ENCODE assay signal across 8 cellular contexts in the genomic region with DNA sequence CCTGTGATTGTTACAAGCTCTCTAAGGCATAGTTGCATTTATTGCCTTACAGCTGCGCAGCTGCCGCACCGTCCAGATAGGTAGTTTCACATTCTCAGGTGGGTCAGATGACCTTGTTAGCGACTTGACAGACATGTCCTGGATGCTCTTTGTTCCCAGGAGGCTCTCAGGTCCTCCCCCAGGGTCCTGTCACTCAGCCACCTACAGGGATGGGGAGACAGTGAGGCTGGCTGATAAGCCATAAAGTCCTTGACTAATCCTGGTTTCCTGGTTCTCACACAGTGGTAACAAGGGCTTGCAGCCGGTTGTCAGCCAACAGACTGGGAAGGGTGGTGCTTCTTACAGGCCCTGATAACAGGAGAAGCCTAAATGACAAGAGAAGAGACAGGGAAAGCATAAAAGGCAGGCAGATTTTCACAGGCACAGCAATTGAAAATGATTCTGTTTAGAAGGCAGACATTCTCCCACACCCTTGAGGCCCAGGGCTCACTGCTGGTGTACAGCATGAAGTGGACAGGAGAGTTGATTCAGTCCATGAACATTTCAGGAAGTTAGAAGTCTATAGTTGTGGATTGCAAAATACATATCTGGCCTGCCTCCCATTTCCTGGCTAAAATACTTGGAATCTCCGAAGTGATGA. TPM values are rescaled to one million over a fixed set of nuclear protein-coding genes. Genes with fewer than 3 reads are reported as not detected.
DNase-seq lines count a peak whose midpoint lies in the region; ATAC-seq and TF ChIP-seq lines count a peak whose summit lies in the region.

No MANE protein-coding gene starts in this region.

- peak overlapping the region; percentile 13 to 70 (median 64); a peak in 4 of 7 replicates for H3K27ac Mint-ChIP-seq in H9
- H3K27ac Mint-ChIP-seq in T-cell = peak overlapping the region; percentile 91

- TF ChIP-seq CTCF in H9 (conservative IDR thresholded peaks at IDR 0.05) (no peak), fibroblast of villous mesenchyme (IDR thresholded peaks at IDR 0.05; ENCODE audit: insufficient read depth, low read depth, low read length) (no peak), sigmoid colon (IDR thresholded peaks at IDR 0.05) (no peak), prostate gland (IDR thresholded peaks at IDR 0.05) (no peak)

- no peak overlapping the region for H4K5ac ChIP-seq in H9 (ENCODE audit: insufficient read length, low read depth, low read length)

- H2BK120ac ChIP-seq in H9 (ENCODE audit: low read depth, low read length, poor library complexity, severe bottlenecking) = no peak overlapping the region

- TF ChIP-seq POLR2A in sigmoid colon (IDR thresholded peaks at IDR 0.05) (no peak), prostate gland (IDR thresholded peaks at IDR 0.05) (no peak)

- DNase-seq in H9 (no peak), T-cell (no peak), fibroblast of villous mesenchyme (ENCODE audit: low read depth) (peak; percentile 83), sigmoid colon (no peak), prostate gland (ENCODE audit: low spot score) (no peak), KG1 (lab: John Stamatoyannopoulos, UW) (no peak)

- H3K4me1 Mint-ChIP-seq in H9 (peaks cover 44 to 54% of the 10 kb centered on the region in 2 experiments), T-cell (peaks cover 72 to 80% (median 77%) of the 10 kb centered on the region in 3 donors)

- H3K23ac ChIP-seq in H9 (ENCODE audit: insufficient read length, low read depth, low read length) = no peak overlapping the region

- H4K20me1 ChIP-seq in H9 (ENCODE audit: control insufficient read depth, insufficient read depth, insufficient read length) = peaks cover 3% of the 10 kb centered on the region

- H3K4me2 ChIP-seq in H9 (ENCODE audit: insufficient read depth, insufficient read length, low read length) = no peak overlapping the region

- H3K9me3 Mint-ChIP-seq in H9 = 0 out of 5 replicates have a peak, but pooled peaks cover 0 to 3% of the 10 kb centered on the region in 2 experiments
- no peaks in the 10 kb centered on the region for H3K9me3 Mint-ChIP-seq in T-cell

- H2BK15ac ChIP-seq in H9 (ENCODE audit: low read depth, low read length) = no peak overlapping the region

- POLR2A ChIA-PET in T-cell (lab: Charles Lee) = interaction anchor here in 1 of 2 donors (0.9 kb wide), 1 partner anchor 12 kb away, joined by 3 read pairs; no protein-coding TSS in a partner anchor

- no peak overlapping the region for H2AK5ac ChIP-seq in H9 (ENCODE audit: insufficient read length, low read length)

- H3K14ac ChIP-seq in H9 (ENCODE audit: insufficient read depth, low read length) = no peak overlapping the region

- H3K18ac ChIP-seq in H9 (ENCODE audit: insufficient read length, low read depth, low read length) = no peak overlapping the region

- WGBS in H9 (ENCODE audit: extremely low coverage, insufficient read length, low lambda C conversion rate) = no CpG with 5 or more reads among the region's 6 CpGs
- 13 to 46% methylated on average over 6 of the region's 6 CpGs for WGBS in sigmoid colon, 2 donors
- 39% methylated on average over 6 of the region's 6 CpGs for WGBS in prostate gland

- H3K36me3 Mint-ChIP-seq in H9 (ENCODE audit: insufficient read depth in 1 of 3, low read depth in 3 of 3) (peaks cover 13 to 23% (median 22%) of the 10 kb centered on the region in 3 experiments), T-cell (peaks cover 21% of the 10 kb centered on the region)

- no peaks in the 10 kb centered on the region for H3K27me3 ChIP-seq in H9 (ENCODE audit: insufficient read depth, low read length)
- no peaks in the 10 kb centered on the region for H3K27me3 ChIP-seq in sigmoid colon
- H3K27me3 ChIP-seq in prostate gland (replicated peaks; ENCODE audit: insufficient read depth) = no peaks in the 10 kb centered on the region

- intact Hi-C loops in sigmoid colon (cut with DNase I) = loop anchor here (10.0 kb wide), 1 partner anchor 541 kb away; no protein-coding TSS in a partner anchor
- intact Hi-C loops in prostate gland (cut with DNase I) = loop anchor here (10.0 kb wide), 1 partner anchor 321 kb away; no protein-coding TSS in a partner anchor

- H3K4me3 ChIP-seq in fibroblast of villous mesenchyme (ENCODE audit: low read depth, low read length) (peak overlapping the region; percentile 99), sigmoid colon (peak overlapping the region in 2 of 4 donors; percentile 87 to 92), prostate gland (peak overlapping the region in 1 of 2 donors; percentile 100)

- no peak overlapping the region for H3K4ac ChIP-seq in H9 (ENCODE audit: low read depth, low read length)

- no peak overlapping the region for H4K8ac ChIP-seq in H9 (replicated peaks; ENCODE audit: insufficient read length, low read depth, low read length)

- ATAC-seq in T-cell (replicated peaks in 1 of 4) = no peak
- ATAC-seq in GM18520 (IDR thresholded peaks at IDR 0.05; ENCODE audit: unreplicated experiment) = no peak
- no peak for ATAC-seq in GM21528 (IDR thresholded peaks at IDR 0.05; ENCODE audit: low FRiP score, unreplicated experiment)

- no peak for TF ChIP-seq EP300 in sigmoid colon (IDR thresholded peaks at IDR 0.05)

- peaks cover 71% of the 10 kb centered on the region for H3K79me2 ChIP-seq in H9 (ENCODE audit: insufficient read depth, low read length)

- no peaks in the 10 kb centered on the region for H3K9me3 ChIP-seq in H9 (ENCODE audit: control insufficient read depth, low read depth, low read length)
- H3K9me3 ChIP-seq in sigmoid colon = no peaks in the 10 kb centered on the region
- no peaks in the 10 kb centered on the region for H3K9me3 ChIP-seq in prostate gland

- H3K4me1 ChIP-seq in H9 (ENCODE audit: insufficient read depth, low read length) = peaks cover 6% of the 10 kb centered on the region
- peaks cover 3 to 84% (median 79%) of the 10 kb centered on the region in 4 donors for H3K4me1 ChIP-seq in sigmoid colon
- peaks cover 62% of the 10 kb centered on the region for H3K4me1 ChIP-seq in prostate gland (replicated peaks)

- peak overlapping the region; percentile 97 to 99; a peak in 4 of 5 replicates for H3K4me3 Mint-ChIP-seq in H9
- peak overlapping the region; percentile 93 to 94 (median 94) for H3K4me3 Mint-ChIP-seq in T-cell

- no peak overlapping the region for H3K27ac ChIP-seq in H9 (ENCODE audit: insufficient read length, low read depth, low read length)
- peak overlapping the region; percentile 94 to 99 (median 98) for H3K27ac ChIP-seq in sigmoid colon
- H3K27ac ChIP-seq in prostate gland = no peak overlapping the region

- H3K56ac ChIP-seq in H9 (ENCODE audit: insufficient read length, low read depth, low read length) = no peak overlapping the region

- H3K79me1 ChIP-seq in H9 (ENCODE audit: insufficient read depth, low read depth, low read length, poor library complexity, severe bottlenecking) = peaks cover 17% of the 10 kb centered on the region

- H4K91ac ChIP-seq in H9 (ENCODE audit: insufficient read length, low read depth, low read length) = no peak overlapping the region

- CTCF ChIA-PET in T-cell (lab: Charles Lee) = no interaction called here

- no peak overlapping the region for H2BK5ac ChIP-seq in H9 (ENCODE audit: insufficient read length, low read length)

- H3K36me3 ChIP-seq in sigmoid colon (no peaks in the 10 kb centered on the region), prostate gland (no peaks in the 10 kb centered on the region)

- H2BK20ac ChIP-seq in H9 (ENCODE audit: low read depth, low read length, poor library complexity, severe bottlenecking) = no peak overlapping the region

- no peak overlapping the region for H3T11ph ChIP-seq in H9 (ENCODE audit: low read length)

- H2BK12ac ChIP-seq in H9 (ENCODE audit: insufficient read length, low read depth, low read length) = no peak overlapping the region

- no peak overlapping the region for H2AFZ ChIP-seq in H9 (ENCODE audit: low read length)

- peaks cover 10% of the 10 kb centered on the region for H3K23me2 ChIP-seq in H9 (ENCODE audit: insufficient read length, low read depth, low read length, poor library complexity, severe bottlenecking)

- H3K27me3 Mint-ChIP-seq in H9 (ENCODE audit: low read depth) (peaks cover 6% of the 10 kb centered on the region), T-cell (no peaks in the 10 kb centered on the region)

- H3K9ac ChIP-seq in H9 (ENCODE audit: extremely low read depth, insufficient read length, low read length) = no peak overlapping the region

RNA-seq across cellular contexts. Expression of a gene that starts 2.9 kb away (rescaled TPM):
- 258 and 279 TPM in 2 replicates for total RNA-seq in H9 (2021)
- total RNA-seq in T-cell = 100 to 1,000 TPM; 232 to 309 (median 258) TPM
- 262 and 339 TPM in 2 replicates for total RNA-seq in fibroblast of villous mesenchyme
- total RNA-seq in sigmoid colon = 100 to 1,000 TPM; 212 to 250 (median 225) TPM
- polyA plus RNA-seq in sigmoid colon = 100 to 1,000 TPM; 345 to 482 (median 479) TPM
- total RNA-seq in prostate gland = 100 to 1,000 TPM; 478 to 512 TPM

RNA-seq across cellular contexts. Expression of a gene that starts 17.7 kb away (rescaled TPM):
- 31.0 and 31.3 TPM in 2 replicates for total RNA-seq in H9 (2021)
- 10 to 100 TPM; 19.7 to 34.0 (median 32.3) TPM for total RNA-seq in T-cell
- total RNA-seq in fibroblast of villous mesenchyme = 5.6 and 5.8 TPM in 2 replicates
- total RNA-seq in sigmoid colon = 10 to 100 TPM in 3 of 4 donors, 1 to 10 TPM in 1; 7.8 to 18.1 (median 13.0) TPM
- 10 to 100 TPM in 1 of 3 donors, 1 to 10 TPM in 2; 8.8 to 17.9 (median 9.0) TPM for polyA plus RNA-seq in sigmoid colon
- total RNA-seq in prostate gland = 10 to 100 TPM; 23.5 TPM

RNA-seq across cellular contexts. Expression of a gene that starts 23.7 kb away (rescaled TPM):
- 56.9 and 62.3 TPM in 2 replicates for total RNA-seq in H9 (2021)
- 10 to 100 TPM; 49.7 to 63.5 (median 55.9) TPM for total RNA-seq in T-cell
- total RNA-seq in fibroblast of villous mesenchyme = 39.3 and 48.0 TPM in 2 replicates
- total RNA-seq in sigmoid colon = 10 to 100 TPM; 62.0 to 90.6 (median 79.3) TPM
- polyA plus RNA-seq in sigmoid colon = 10 to 100 TPM; 53.5 to 77.4 (median 58.0) TPM
- total RNA-seq in prostate gland = 100 to 1,000 TPM; 120 to 136 TPM

RNA-seq across cellular contexts. Expression of a gene that starts 54.7 kb away (rescaled TPM):
- 88.2 and 94.3 TPM in 2 replicates for total RNA-seq in H9 (2021)
- total RNA-seq in T-cell = 100 to 1,000 TPM; 201 to 318 (median 223) TPM
- total RNA-seq in fibroblast of villous mesenchyme = 367 and 380 TPM in 2 replicates
- 100 to 1,000 TPM; 225 to 366 (median 303) TPM for total RNA-seq in sigmoid colon
- polyA plus RNA-seq in sigmoid colon = 100 to 1,000 TPM; 391 to 668 (median 656) TPM
- total RNA-seq in prostate gland = 100 to 1,000 TPM; 250 to 458 TPM

Comparison
In these comparisons a context has a peak if more than half of its experiments do, and no peak if none do; other contexts are left out.
1. H3K27ac ChIP-seq: peak in sigmoid colon (4 of 4); none in H9 (single experiment) and prostate gland (0 of 2).